ENCODE assay signal across 1 cellular context in the genomic region with DNA sequence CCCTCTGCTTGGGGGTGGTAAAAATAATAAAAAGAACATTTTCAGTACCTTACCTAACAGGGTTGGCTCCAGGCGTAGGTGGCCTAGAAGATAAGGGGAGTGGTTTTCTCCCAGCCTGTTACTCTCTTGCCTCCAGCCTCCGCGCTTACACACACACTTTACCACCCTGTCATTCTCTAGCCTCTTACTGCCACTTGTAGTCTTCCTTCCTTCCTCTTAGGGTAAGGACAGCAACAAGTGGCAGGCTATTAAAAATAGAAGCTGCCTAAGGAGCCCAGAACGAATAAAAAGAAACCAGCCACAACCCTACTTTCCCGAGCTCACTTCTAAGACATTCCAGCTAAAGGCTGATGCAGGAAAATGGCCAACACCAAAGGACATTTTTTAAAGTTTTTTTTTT.
TF ChIP-seq lines count a peak whose summit lies in the region.

No MANE protein-coding gene starts in this region.

TF ChIP-seq in GM23338, 12 proteins besides CTCF, POLR2A, EP300 and RAD21 (continued from another document):
- TF ChIP-seq ZNF462 (CRISPR knock-in tag; IDR thresholded peaks at IDR 0.05) (no peak), NANOG (IDR thresholded peaks at IDR 0.05; ENCODE audit: borderline replicate concordance) (no peak), ZNF114 (CRISPR knock-in tag; IDR thresholded peaks at IDR 0.05) (no peak), REST (IDR thresholded peaks at IDR 0.05; ENCODE audit: unreplicated experiment) (no peak), STAT1 (IDR thresholded peaks at IDR 0.05; ENCODE audit: unreplicated experiment) (no peak), ETS1 (IDR thresholded peaks at IDR 0.05) (no peak), JUNB (IDR thresholded peaks at IDR 0.05; ENCODE audit: unreplicated experiment) (no peak), EZH2phosphoT487 (IDR thresholded peaks at IDR 0.05; ENCODE audit: unreplicated experiment) (no peak), CREB1 (CRISPR knock-in tag; IDR thresholded peaks at IDR 0.05; ENCODE audit: low read depth) (no peak)
TF ChIP-seq in GM23338: peak in this region for 0.
